In genomic region chr3:141878812-141879211, GRCh38 we compare ENCODE assay signal across 8 cellular contexts. TPM values are rescaled to one million over a fixed set of nuclear protein-coding genes. Genes with fewer than 3 reads are reported as not detected.
A peak's percentile ranks its signal among the peaks of the same experiment; 100 is the strongest.
DNase-seq lines count a peak whose midpoint lies in the region; ATAC-seq, FAIRE-seq and TF ChIP-seq lines count a peak whose summit lies in the region.

No MANE protein-coding gene starts in this region.

- H3K23ac ChIP-seq in IMR-90 (ENCODE audit: low read depth, low read length) (peak overlapping the region; percentile 86; the same call in 1 of the 2 replicates), mesendoderm (ENCODE audit: low read length) (no peak overlapping the region)

- peak overlapping the region; percentile 52; the same call in 1 of the 2 replicates for H3K9ac ChIP-seq in IMR-90 (ENCODE audit: low read depth, low read length)
- peak overlapping the region; percentile 88 for H3K9ac ChIP-seq in astrocyte (ENCODE audit: low read length)
- peak overlapping the region; percentile 41 for H3K9ac ChIP-seq in mesendoderm (ENCODE audit: low read length)

- peak; percentile 7 for DNase-seq in COR-L47 (lab: John Stamatoyannopoulos, UW)
- DNase-seq in IMR-90, result peak; percentile 60
- no peak for DNase-seq in astrocyte (ENCODE audit: low read depth)
- DNase-seq in mesendoderm, result no peak
- DNase-seq in midbrain (lab: John Stamatoyannopoulos, UW), result no peak
- DNase-seq in iPS-NIHi11 (ENCODE audit: low spot score), result no peak
- DNase-seq in hippocampal formation (lab: John Stamatoyannopoulos, UW), result no peak
- no peak for DNase-seq in effector CD4-positive, alpha-beta T cell

- H3K27me3 Mint-ChIP-seq in astrocyte (ENCODE audit: low read depth, unreplicated experiment), result no peaks in the 10 kb centered on the region

- no peak overlapping the region for H4K5ac ChIP-seq in IMR-90 (ENCODE audit: low read depth, low read length)
- H4K5ac ChIP-seq in mesendoderm (ENCODE audit: low read length), result no peak overlapping the region

- POLR2A ChIA-PET in IMR-90 (lab: Charles Lee; ENCODE audit: unreplicated experiment), result no interaction called here

- H2AFZ ChIP-seq in IMR-90 (replicated peaks; ENCODE audit: low read length, poor library complexity) (no peak overlapping the region), astrocyte (ENCODE audit: low read depth, low read length) (no peak overlapping the region)

- H3K4me3 ChIP-seq in IMR-90 (ENCODE audit: insufficient read depth, low read depth, low read length) (peak overlapping the region; percentile 17; the same call in 1 of the 2 replicates), astrocyte (ENCODE audit: insufficient read depth, low read depth, low read length) (peak overlapping the region; percentile 85), mesendoderm (ENCODE audit: low read length) (no peak overlapping the region)

- H3K36me3 ChIP-seq in IMR-90 (ENCODE audit: control insufficient read depth, insufficient read depth, low read length), result peaks cover 4% of the 10 kb centered on the region; the same call in 1 of the 2 replicates
- H3K36me3 ChIP-seq in astrocyte (ENCODE audit: insufficient read depth, low read length), result no peaks in the 10 kb centered on the region
- H3K36me3 ChIP-seq in mesendoderm (ENCODE audit: control insufficient read depth, insufficient read depth, low read length), result no peaks in the 10 kb centered on the region

- H2AK5ac ChIP-seq in IMR-90 (ENCODE audit: low read depth, low read length) (peak overlapping the region; percentile 90; the same call in 1 of the 2 replicates), mesendoderm (ENCODE audit: low read length) (no peak overlapping the region)

- peaks cover 9% of the 10 kb centered on the region for H3K4me1 Mint-ChIP-seq in astrocyte (ENCODE audit: low read depth, unreplicated experiment)

- no TSS peak for BruUV-seq in IMR-90 (replicated peaks; lab: Mats Ljungman, UMichigan)

- H4K91ac ChIP-seq in IMR-90 (ENCODE audit: insufficient read depth, low read depth, low read length), result no peak overlapping the region; the same call in 1 of the 2 replicates

- H2BK15ac ChIP-seq in IMR-90 (ENCODE audit: low read depth, low read length), result no peak overlapping the region
- no peak overlapping the region for H2BK15ac ChIP-seq in mesendoderm (replicated peaks; ENCODE audit: low read depth)

- peaks cover 13% of the 10 kb centered on the region; the same call in 1 of the 2 replicates for H4K20me1 ChIP-seq in IMR-90 (ENCODE audit: insufficient read depth, low read length)
- H4K20me1 ChIP-seq in astrocyte (ENCODE audit: insufficient read depth, low read length), result peaks cover 43% of the 10 kb centered on the region

- peak overlapping the region; percentile 50; the same call in 1 of the 2 replicates for H3K27ac ChIP-seq in IMR-90 (ENCODE audit: insufficient read depth, low read length)
- no peak overlapping the region for H3K27ac ChIP-seq in astrocyte (ENCODE audit: low read depth, low read length)
- H3K27ac ChIP-seq in mesendoderm (ENCODE audit: low read depth, low read length), result no peak overlapping the region

- FAIRE-seq in astrocyte (lab: Jason Lieb, UNC), result no peak

- H3K4me2 ChIP-seq in IMR-90 (ENCODE audit: low read depth, low read length) (peak overlapping the region; percentile 87), astrocyte (ENCODE audit: low read length) (peak overlapping the region; percentile 91), mesendoderm (ENCODE audit: low read length) (peak overlapping the region; percentile 23)

- H3K4me3 Mint-ChIP-seq in astrocyte (ENCODE audit: unreplicated experiment), result peak overlapping the region; percentile 84

- intact Hi-C loops in IMR-90 (cut with micrococcal nuclease), result loop anchor here (2.0 to 5.0 kb wide), 2 partner anchors 118 to 214 kb away; no protein-coding TSS in a partner anchor

- H2BK120ac ChIP-seq in IMR-90 (ENCODE audit: low read depth, low read length) (no peak overlapping the region; the same call in 1 of the 2 replicates), mesendoderm (ENCODE audit: low read depth, low read length) (no peak overlapping the region)

- dilution Hi-C loops in IMR-90 (cut with HindIII; ENCODE audit: low sequenced_read_pairs, unreplicated experiment), result no loop called here

- TF ChIP-seq RAD21 in IMR-90 (IDR thresholded peaks at IDR 0.05; ENCODE audit: low read length), result no peak

- H3K79me2 ChIP-seq in astrocyte (ENCODE audit: insufficient read depth, low read length) (peaks cover 70% of the 10 kb centered on the region), mesendoderm (ENCODE audit: control insufficient read depth, insufficient read depth, low read length) (peaks cover 56% of the 10 kb centered on the region)

- no peak for ATAC-seq in IMR-90 (ENCODE audit: low read depth)

- H4K8ac ChIP-seq in IMR-90 (ENCODE audit: low read depth in 2 of 2, low read length in 2 of 2) (no peak overlapping the region), mesendoderm (ENCODE audit: low read depth, low read length) (no peak overlapping the region)

- H3K27ac Mint-ChIP-seq in astrocyte (ENCODE audit: unreplicated experiment), result no peak overlapping the region

- H2AK9ac ChIP-seq in IMR-90 (replicated peaks; ENCODE audit: low read depth, low read length, poor library complexity), result peak overlapping the region; percentile 80

- H3K9me3 Mint-ChIP-seq in astrocyte (ENCODE audit: unreplicated experiment), result no peaks in the 10 kb centered on the region

- peak overlapping the region; percentile 34 for H2BK20ac ChIP-seq in IMR-90 (ENCODE audit: low read depth, low read length)

- TF ChIP-seq CTCF in IMR-90 (conservative IDR thresholded peaks at IDR 0.05; ENCODE audit: low read depth, low read length), result no peak
- TF ChIP-seq CTCF in astrocyte (IDR thresholded peaks at IDR 0.05; ENCODE audit: insufficient read depth, low read depth, low read length), result no peak

- H3K56ac ChIP-seq in IMR-90 (ENCODE audit: extremely low read depth, insufficient read depth, low read length), result no peak overlapping the region
- H3K56ac ChIP-seq in mesendoderm (ENCODE audit: low read length), result peak overlapping the region; percentile 35

- H3K9me3 ChIP-seq in IMR-90 (ENCODE audit: control insufficient read depth, insufficient read depth, low read length), result no peaks in the 10 kb centered on the region
- no peaks in the 10 kb centered on the region for H3K9me3 ChIP-seq in astrocyte (ENCODE audit: insufficient read depth, low read depth, low read length)

- H3K4me1 ChIP-seq in IMR-90 (ENCODE audit: control insufficient read depth, insufficient read depth, low read length), result peaks cover 4% of the 10 kb centered on the region
- H3K4me1 ChIP-seq in astrocyte (ENCODE audit: insufficient read depth, low read length), result peaks cover 8% of the 10 kb centered on the region
- H3K4me1 ChIP-seq in mesendoderm (ENCODE audit: control insufficient read depth, low read depth, low read length), result peaks cover 2% of the 10 kb centered on the region

- in situ Hi-C loops in IMR-90 (cut with MboI; ENCODE audit: low sequenced_read_pairs), result loop anchor here (25.0 kb wide), 1 partner anchor 542 kb away; no protein-coding TSS in a partner anchor

- H3K36me3 Mint-ChIP-seq in astrocyte (ENCODE audit: low read depth, unreplicated experiment), result peaks cover 5% of the 10 kb centered on the region

- H3K14ac ChIP-seq in IMR-90 (replicated peaks; ENCODE audit: low read depth, low read length), result peak overlapping the region; percentile 78; the same call in 1 of the 2 replicates

- H3K4ac ChIP-seq in IMR-90 (ENCODE audit: low read depth, low read length) (peak overlapping the region; percentile 59), mesendoderm (ENCODE audit: low read depth, low read length) (no peak overlapping the region)

- TF ChIP-seq POLR2A in IMR-90 (IDR thresholded peaks at IDR 0.05; ENCODE audit: low read depth, low read length), result no peak

- H3K79me1 ChIP-seq in IMR-90 (ENCODE audit: low read depth in 1 of 2, low read length in 2 of 2) (peaks cover 5 to 24% of the 10 kb centered on the region in 2 experiments; a peak in 3 of 4 replicates), mesendoderm (ENCODE audit: low read length) (peaks cover 8% of the 10 kb centered on the region)

- no CpG with 5 or more reads among the region's 2 CpGs for WGBS in IMR-90 (ENCODE audit: extremely low coverage in 2 of 2, insufficient read length in 1 of 2), 2 experiments
- no CpG with 5 or more reads among the region's 2 CpGs for WGBS in mesendoderm (ENCODE audit: extremely low coverage, insufficient coverage, low lambda C conversion rate)

- no peaks in the 10 kb centered on the region for H3K27me3 ChIP-seq in IMR-90 (ENCODE audit: control insufficient read depth, insufficient read depth, low read length)
- H3K27me3 ChIP-seq in astrocyte (ENCODE audit: insufficient read depth, low read length), result no peaks in the 10 kb centered on the region
- no peaks in the 10 kb centered on the region for H3K27me3 ChIP-seq in mesendoderm (ENCODE audit: insufficient read depth, low read length, poor library complexity)

- CTCF ChIA-PET in IMR-90 (lab: Yijun Ruan, JAX), result interaction anchor here (0.9 kb wide), 1 partner anchor 140 kb away, joined by 3 read pairs; no protein-coding TSS in a partner anchor

- H3K18ac ChIP-seq in IMR-90 (ENCODE audit: low read depth, low read length) (no peak overlapping the region), mesendoderm (ENCODE audit: low read length) (no peak overlapping the region)

- H2BK5ac ChIP-seq in IMR-90 (ENCODE audit: low read depth, low read length, poor library complexity, severe bottlenecking) (no peak overlapping the region), mesendoderm (ENCODE audit: low read length) (no peak overlapping the region)

- H3K9me1 ChIP-seq in IMR-90 (ENCODE audit: insufficient read depth, low read length), result peaks cover 5% of the 10 kb centered on the region

TF ChIP-seq in IMR-90, 13 proteins besides CTCF, POLR2A, EP300 and RAD21:
- peak; percentile 8; the same call in 1 of the 2 replicates for TF ChIP-seq CEBPB (IDR thresholded peaks at IDR 0.05; ENCODE audit: low read depth, low read length)
- TF ChIP-seq, protein P1, sequence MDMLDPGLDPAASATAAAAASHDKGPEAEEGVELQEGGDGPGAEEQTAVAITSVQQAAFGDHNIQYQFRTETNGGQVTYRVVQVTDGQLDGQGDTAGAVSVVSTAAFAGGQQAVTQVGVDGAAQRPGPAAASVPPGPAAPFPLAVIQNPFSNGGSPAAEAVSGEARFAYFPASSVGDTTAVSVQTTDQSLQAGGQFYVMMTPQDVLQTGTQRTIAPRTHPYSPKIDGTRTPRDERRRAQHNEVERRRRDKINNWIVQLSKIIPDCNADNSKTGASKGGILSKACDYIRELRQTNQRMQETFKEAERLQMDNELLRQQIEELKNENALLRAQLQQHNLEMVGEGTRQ (IDR thresholded peaks at IDR 0.05; ENCODE audit: low read depth, low read length), result no peak

RNA-seq across cellular contexts. Expression of gene ATP1B3, which starts 2.4 kb away (rescaled TPM):
- 64.3 and 111 TPM in 2 replicates for total RNA-seq in IMR-90 (2012; rRNA removed)
- polyA plus RNA-seq in IMR-90 (2012; rRNA removed), result 98.2 and 126 TPM in 2 replicates
- 29.3 and 75.6 TPM in 2 replicates for polyA plus RNA-seq in IMR-90 (2012; cell fraction: cytosol; rRNA removed)
- 11.5 and 107 TPM in 2 replicates for polyA plus RNA-seq in IMR-90 (2012; cell fraction: nucleus; rRNA removed; ENCODE audit: low replicate concordance)
- 222 and 248 TPM in 2 replicates for total RNA-seq in astrocyte
- polyA plus RNA-seq in mesendoderm (2013, experiment 1 of 2), result 161 TPM
- 155 TPM for polyA plus RNA-seq in mesendoderm (2013, experiment 2 of 2)

Comparison
In these comparisons a context has a peak if more than half of its experiments do, and no peak if none do; other contexts are left out.
1. DNase-seq: peak in COR-L47 (single experiment) and IMR-90 (single experiment); none in astrocyte (single experiment), mesendoderm (single experiment), midbrain (single experiment), iPS-NIHi11 (single experiment), hippocampal formation (0 of 2) and effector CD4-positive, alpha-beta T cell (single experiment).
2. H3K4me2 ChIP-seq: peak in every context shown above with its lines; median percentile 91 in astrocyte; 87 in IMR-90; 23 in mesendoderm.
3. Peak in every context shown above with its lines, with median percentiles within 50 percentile points of each other: H3K9ac ChIP-seq.